14 cellular contexts compared by ENCODE assay signal in the genomic region with DNA sequence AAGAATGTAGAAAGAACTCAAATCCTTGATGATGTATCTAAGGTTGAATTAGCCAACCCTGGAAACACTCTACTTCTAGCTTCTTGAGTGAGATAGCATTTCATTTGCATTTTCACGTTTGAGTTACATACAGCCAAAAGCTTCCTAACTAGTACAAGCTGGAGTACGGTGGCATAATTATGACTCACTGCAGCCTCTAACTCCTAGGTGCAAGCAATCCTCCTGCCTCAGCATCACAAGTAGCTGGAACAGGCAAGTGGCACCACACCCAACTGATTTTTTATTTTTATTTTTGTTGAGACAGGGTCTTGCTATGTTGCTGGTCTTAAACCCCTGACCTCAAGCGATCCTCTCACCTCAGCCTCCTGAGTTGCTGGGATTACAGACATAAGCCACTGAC. TPM values are rescaled to one million over a fixed set of nuclear protein-coding genes. Genes with fewer than 3 reads are reported as not detected.
DNase-seq lines count a peak whose midpoint lies in the region; ATAC-seq and TF ChIP-seq lines count a peak whose summit lies in the region.
"Had no signal": no experiment of that assay in that cellular context is flagged by ENCODE, and none has a peak within 500 bp of the region (broad histone marks: within the 10 kb centered on the region; RNA-seq: fewer than 3 reads in every experiment).

No MANE protein-coding gene starts in this region.

- POLR2A ChIA-PET in MCF 10A (lab: Yijun Ruan, JAX): interaction anchor here (0.6 to 0.7 kb wide), 2 partner anchors 34 to 126 kb away, joined by 3 to 4 read pairs; no protein-coding TSS in a partner anchor

- H3K4me3 Mint-ChIP-seq in MCF 10A (ENCODE audit: unreplicated experiment): no peak overlapping the region
- H3K4me3 Mint-ChIP-seq: CD4-positive, alpha-beta T cell; GM23338 had no signal

- H3K9me3 ChIP-seq in breast epithelium (no peaks in the 10 kb centered on the region), mammary epithelial cell (replicated peaks; ENCODE audit: insufficient read depth, low read length) (no peaks in the 10 kb centered on the region)
- H3K9me3 ChIP-seq: BE2C had no signal

- BruUV-seq in MCF 10A (replicated peaks; lab: Mats Ljungman, UMichigan): no TSS peak
- BruUV-seq in mammary epithelial cell (replicated peaks; lab: Mats Ljungman, UMichigan): no TSS peak

- H3K4me3 ChIP-seq in breast epithelium: no peak overlapping the region
- H3K4me3 ChIP-seq in mammary epithelial cell (replicated peaks in 1 of 3; ENCODE audit: insufficient read depth in 1 of 3, low read depth in 2 of 3, low read length in 3 of 3): no peak overlapping the region
- no peak overlapping the region for H3K4me3 ChIP-seq in fibroblast of mammary gland (ENCODE audit: control insufficient read depth, low read depth, low read length)
- H3K4me3 ChIP-seq: GM23338 had no signal

- H3K4me1 Mint-ChIP-seq in MCF 10A (ENCODE audit: insufficient read depth, unreplicated experiment): no peaks in the 10 kb centered on the region
- H3K4me1 Mint-ChIP-seq: GM23338 had no signal

- DNase-seq in MCF 10A (ENCODE audit: unreplicated experiment) (peak; percentile 25), breast epithelium (ENCODE audit: low spot score in 2 of 2) (no peak), mammary epithelial cell (peak; percentile 10), fibroblast of mammary gland (ENCODE audit: low read depth) (peak; percentile 8), posterior cingulate gyrus (no peak)
- DNase-seq: BE2C; Caco-2; CD4-positive, alpha-beta T cell; HCEC 1CT had no signal

- CTCF ChIA-PET in MCF 10A (lab: Yijun Ruan, JAX) (interaction anchor here (1.8 to 2.2 kb wide), 2 partner anchors 12 to 28 kb away, joined by 4 to 10 read pairs; no protein-coding TSS in a partner anchor), mammary epithelial cell (lab: Charles Lee; ENCODE audit: low non-redundant PET) (no interaction called here)

- no peak for TF ChIP-seq POLR2A in breast epithelium (IDR thresholded peaks at IDR 0.05)

- H3K79me2 ChIP-seq in mammary epithelial cell (ENCODE audit: insufficient read depth, low read length): no peaks in the 10 kb centered on the region

- no peaks in the 10 kb centered on the region for H3K9me3 Mint-ChIP-seq in MCF 10A (ENCODE audit: unreplicated experiment)
- H3K9me3 Mint-ChIP-seq: CD4-positive, alpha-beta T cell; GM23338 had no signal

- dilution Hi-C loops in mammary epithelial cell (cut with HindIII; ENCODE audit: low sequenced_read_pairs): no loop called here

- peaks cover 67% of the 10 kb centered on the region for H3K27me3 Mint-ChIP-seq in MCF 10A (ENCODE audit: insufficient read depth, unreplicated experiment)

- H3K36me3 ChIP-seq in breast epithelium (no peaks in the 10 kb centered on the region), mammary epithelial cell (ENCODE audit: insufficient read depth, low read length) (no peaks in the 10 kb centered on the region)
- H3K36me3 ChIP-seq: BE2C had no signal

- H2AFZ ChIP-seq in mammary epithelial cell (ENCODE audit: low read depth, low read length): no peak overlapping the region
- H2AFZ ChIP-seq: GM23338 had no signal

- H3K27ac Mint-ChIP-seq in MCF 10A (ENCODE audit: low read depth, unreplicated experiment): no peak overlapping the region
- H3K27ac Mint-ChIP-seq: CD4-positive, alpha-beta T cell; GM23338 had no signal

- peaks cover 0 to 13% of the 10 kb centered on the region in 2 donors for H3K27me3 ChIP-seq in breast epithelium
- no peaks in the 10 kb centered on the region for H3K27me3 ChIP-seq in mammary epithelial cell (ENCODE audit: insufficient read depth, low read length)
- H3K27me3 ChIP-seq: BE2C had no signal

- no peak overlapping the region for H3K9ac ChIP-seq in mammary epithelial cell (ENCODE audit: insufficient read depth, low read length)

- H3K27ac ChIP-seq in breast epithelium (no peak overlapping the region), mammary epithelial cell (ENCODE audit: insufficient read depth, low read depth, low read length) (no peak overlapping the region)
- H3K27ac ChIP-seq: 22Rv1, C4-2B had no signal

- TF ChIP-seq CTCF in MCF 10A (IDR thresholded peaks at IDR 0.05; ENCODE audit: unreplicated experiment) (no peak), breast epithelium (IDR thresholded peaks at IDR 0.05) (no peak), mammary epithelial cell (conservative IDR thresholded peaks at IDR 0.05 in 1 of 2, IDR thresholded peaks at IDR 0.05 in 1 of 2; ENCODE audit: extremely low read depth in 1 of 2, insufficient read depth in 1 of 2, low read depth in 1 of 2, low read length in 2 of 2) (no peak), fibroblast of mammary gland (conservative IDR thresholded peaks at IDR 0.05; ENCODE audit: control insufficient read depth, insufficient read depth, low read depth, low read length) (no peak)

- no peak overlapping the region for H3K4me2 ChIP-seq in mammary epithelial cell (ENCODE audit: insufficient read depth, low read depth, low read length)
- H3K4me2 ChIP-seq: GM23338 had no signal

- WGBS in mammary epithelial cell (ENCODE audit: low coverage, missing lambda C conversion rate): 60% methylated on average over 3 of the region's 3 CpGs

- in situ Hi-C loops in mammary epithelial cell (cut with MboI; ENCODE audit: low sequenced_read_pairs in 2 of 2): no loop called here

- H3K4me1 ChIP-seq in breast epithelium: no peaks in the 10 kb centered on the region
- no peaks in the 10 kb centered on the region for H3K4me1 ChIP-seq in mammary epithelial cell (ENCODE audit: insufficient read depth, low read length)
- H3K4me1 ChIP-seq: BE2C had no signal

- no peaks in the 10 kb centered on the region for H4K20me1 ChIP-seq in mammary epithelial cell (ENCODE audit: insufficient read depth, low read length)

- no peak for ATAC-seq in GM21367 (IDR thresholded peaks at IDR 0.05; ENCODE audit: unreplicated experiment)
- no peak for ATAC-seq in HG03469 (IDR thresholded peaks at IDR 0.05; ENCODE audit: unreplicated experiment)

- intact Hi-C loops in MCF 10A (cut with micrococcal nuclease): no loop called here
- intact Hi-C loops in breast epithelium (cut with DNase I; ENCODE audit: low total_unique reads): no loop called here
- intact Hi-C loops in mammary epithelial cell (cut with micrococcal nuclease): no loop called here
- intact Hi-C loops in posterior cingulate gyrus (cut with DNase I): no loop called here

- no peaks in the 10 kb centered on the region for H3K36me3 Mint-ChIP-seq in MCF 10A (ENCODE audit: insufficient read depth, unreplicated experiment)

RNA-seq across cellular contexts. Expression of gene STK35, which starts 36.5 kb away (rescaled TPM):
- total RNA-seq in MCF 10A (2022) (18.2 and 21.3 TPM in 2 replicates), breast epithelium (10 to 100 TPM; 15.2 to 26.3 (median 16.7) TPM), mammary epithelial cell (10 to 100 TPM; 21.1 to 30.0 TPM)
- polyA plus RNA-seq in mammary epithelial cell: 16.0 TPM
- 26.9 TPM for polyA minus RNA-seq in mammary epithelial cell

Comparison
In these comparisons a context has a peak if more than half of its experiments do, and no peak if none do; other contexts are left out.
1. DNase-seq: peak in MCF 10A (single experiment), mammary epithelial cell (single experiment) and fibroblast of mammary gland (single experiment); none in breast epithelium (0 of 2) and posterior cingulate gyrus (0 of 10).